ENCODE assay signal across 8 cellular contexts in genomic region chr12:56079729-56080555, GRCh38. TPM values are rescaled to one million over a fixed set of nuclear protein-coding genes. Genes with fewer than 3 reads are reported as not detected.
DNase-seq lines count a peak whose midpoint lies in the region; ATAC-seq and TF ChIP-seq lines count a peak whose summit lies in the region.

TSS of gene ERBB3 (plus strand) at chr12:56080165. CDS start at chr12:56080301, 136 bp downstream.

- H3K9ac ChIP-seq in neural progenitor cell = no peak within 1 kb of the TSS

- ATAC-seq in HG03469 (IDR thresholded peaks at IDR 0.05; ENCODE audit: unreplicated experiment) = no peak

- no peaks in the 10 kb centered on the region for H4K20me1 ChIP-seq in neural progenitor cell (ENCODE audit: low read depth)

- DNase-seq in HT-29 (ENCODE audit: low spot score) (peak; percentile 93), RKO (ENCODE audit: low spot score) (peak; percentile 87), activated gamma-delta T cell treated with Interleukin-2 at 50 U/mL for 16 hours (peak; percentile 67), foreskin fibroblast (peak; percentile 82 to 94), neural progenitor cell (ENCODE audit: low spot score) (peak; percentile 78), stromal cell of bone marrow (ENCODE audit: low read depth) (peak; percentile 66)

- H3K36me3 ChIP-seq in neural progenitor cell = no peaks in the 10 kb centered on the region

- TF ChIP-seq CTCF in foreskin fibroblast (IDR thresholded peaks at IDR 0.05; ENCODE audit: low read depth, low read length) (no peak), neural progenitor cell (IDR thresholded peaks at IDR 0.05) (no peak)

- peak within 1 kb of the TSS; percentile 89 for H3K4me3 Mint-ChIP-seq in neural progenitor cell

- H2AFZ ChIP-seq in neural progenitor cell (replicated peaks) = peak within 1 kb of the TSS; percentile 98

- peaks cover 6% of the 10 kb centered on the region for H3K9me3 Mint-ChIP-seq in neural progenitor cell

- H3K9me3 ChIP-seq in neural progenitor cell (ENCODE audit: low read depth) = no peaks in the 10 kb centered on the region

- peak within 1 kb of the TSS; percentile 98 for H3K4me2 ChIP-seq in neural progenitor cell

- H3K36me3 Mint-ChIP-seq in neural progenitor cell = no peaks in the 10 kb centered on the region

- H3K4me1 Mint-ChIP-seq in neural progenitor cell = peaks cover 8% of the 10 kb centered on the region

- peaks cover 23% of the 10 kb centered on the region for H3K27me3 Mint-ChIP-seq in neural progenitor cell (ENCODE audit: insufficient read depth, low read depth)

- H3F3A ChIP-seq in neural progenitor cell (ENCODE audit: low read depth) = peaks cover 27% of the 10 kb centered on the region

- H3K4me3 ChIP-seq in GM08714 (ENCODE audit: low read length) (peak within 1 kb of the TSS; percentile 45; the same call in 1 of the 2 replicates), foreskin fibroblast (ENCODE audit: low read depth in 1 of 2, low read length in 2 of 2) (peak within 1 kb of the TSS; percentile 56 to 76), neural progenitor cell (peak within 1 kb of the TSS; percentile 75)

- peaks cover 16% of the 10 kb centered on the region for H3K4me1 ChIP-seq in neural progenitor cell

- no peak within 1 kb of the TSS for H3K27ac Mint-ChIP-seq in neural progenitor cell

- H3K79me2 ChIP-seq in neural progenitor cell (ENCODE audit: low read depth) = no peaks in the 10 kb centered on the region

- no peak within 1 kb of the TSS for H3K27ac ChIP-seq in neural progenitor cell

- peaks cover 25% of the 10 kb centered on the region for H3K27me3 ChIP-seq in neural progenitor cell

RNA-seq across cellular contexts. Expression of gene ERBB3, which starts in this region (rescaled TPM):
- 136 and 141 TPM in 2 replicates for total RNA-seq in HT-29 (2014; rRNA removed; shearing (Covaris generic))
- 6.3 and 8.8 TPM in 2 replicates for total RNA-seq in neural progenitor cell (ENCODE audit: low replicate concordance)

Comparison
In these comparisons a context has a peak if more than half of its experiments do, and no peak if none do; other contexts are left out.
1. RNA of gene ERBB3 (total RNA-seq): 136 to 141 TPM in HT-29; 6.3 to 8.8 TPM in neural progenitor cell; every median in the first group is over 10 times any median in the second.
2. Peak in every context shown above with its lines, with median percentiles within 50 percentile points of each other: H3K4me3 ChIP-seq and DNase-seq.